In the genomic region with DNA sequence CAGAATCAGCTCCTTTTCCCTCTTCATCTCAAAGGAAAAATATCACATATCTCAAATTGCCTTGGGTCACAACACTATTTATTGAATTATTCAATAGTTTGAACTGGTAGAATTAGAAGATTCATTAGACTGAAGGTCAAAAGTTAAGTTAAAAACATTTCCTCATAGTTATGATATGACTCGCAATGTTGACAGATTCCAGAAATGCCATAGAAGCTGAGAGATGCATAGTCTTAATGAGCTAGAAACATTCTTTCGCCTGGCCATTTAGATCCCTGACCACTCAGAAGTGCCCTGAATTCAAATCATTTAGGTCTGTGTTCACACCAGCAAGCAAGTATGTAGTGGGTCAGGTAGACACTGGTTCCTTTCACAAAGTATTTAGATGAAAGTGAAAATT, we compare ENCODE assay signal across 13 cellular contexts. TPM values are rescaled to one million over a fixed set of nuclear protein-coding genes. Genes with fewer than 3 reads are reported as not detected.
A peak's percentile ranks its signal among the peaks of the same experiment; 100 is the strongest.
DNase-seq lines count a peak whose midpoint lies in the region; ATAC-seq and TF ChIP-seq lines count a peak whose summit lies in the region.
"Had no signal": no experiment of that assay in that cellular context is flagged by ENCODE, and none has a peak within 500 bp of the region (broad histone marks: within the 10 kb centered on the region; RNA-seq: fewer than 3 reads in every experiment).

No MANE protein-coding gene starts in this region.

- peak overlapping the region; percentile 7 for H3K4me2 ChIP-seq in fibroblast of lung (ENCODE audit: extremely low read depth, insufficient read depth, low read length)

- H3K36me3 ChIP-seq in fibroblast of lung (ENCODE audit: control insufficient read depth, insufficient read depth, low read length) (no peaks in the 10 kb centered on the region), WERI-Rb-1 (no peaks in the 10 kb centered on the region)

- H2AFZ ChIP-seq in fibroblast of lung (ENCODE audit: low read length) = no peak overlapping the region

- ATAC-seq in omental fat pad (ENCODE audit: low FRiP score) (peak; percentile 57), HG03045 (IDR thresholded peaks at IDR 0.05; ENCODE audit: unreplicated experiment) (no peak), HG03039 (IDR thresholded peaks at IDR 0.05; ENCODE audit: unreplicated experiment) (no peak)
- ATAC-seq: HCT116, Right ventricle myocardium inferior had no signal

- no peak overlapping the region for H3K27ac ChIP-seq in fibroblast of lung (ENCODE audit: insufficient read depth, low read length)
- no peak overlapping the region for H3K27ac ChIP-seq in WERI-Rb-1

- H3K9ac ChIP-seq in fibroblast of lung (ENCODE audit: insufficient read depth, low read length) = no peak overlapping the region

- DNase-seq in ELF-1 (ENCODE audit: low read depth, low spot score) (peak; percentile 8), RPMI7951 (ENCODE audit: low read depth) (peak; percentile 36), fibroblast of lung (ENCODE audit: low read depth in 2 of 2) (peak; percentile 21 to 84), omental fat pad (ENCODE audit: low spot score) (no peak), WERI-Rb-1 (no peak), NCI-H748 treated with DMSO at 0.1 percent for 48 hours (lab: John Stamatoyannopoulos, UW) (no peak)
- DNase-seq: activated CD4-positive, alpha-beta T cell treated with anti-CD3 and anti-CD28 coated beads, Interleukin-2, amount 10 ng/mL, durations not matched to agents 24 days and 14 days; DMS153; NCI-H1694 treated with DMSO at 0.1 percent for 48 hours had no signal

- H3K4me3 ChIP-seq in fibroblast of lung (replicated peaks in 1 of 4; ENCODE audit: control extremely low read depth in 1 of 4, insufficient read depth in 1 of 4, low read depth in 3 of 4, low read length in 4 of 4) (no peak overlapping the region), WERI-Rb-1 (ENCODE audit: low read depth, low read length) (no peak overlapping the region)

- H3K9me3 ChIP-seq in fibroblast of lung (ENCODE audit: control insufficient read depth, insufficient read depth, low read depth, low read length) = no peaks in the 10 kb centered on the region
- no peaks in the 10 kb centered on the region for H3K9me3 ChIP-seq in WERI-Rb-1 (ENCODE audit: severe bottlenecking)

- H4K20me1 ChIP-seq in fibroblast of lung (ENCODE audit: control insufficient read depth, extremely low read depth, insufficient read depth, low read length) = no peaks in the 10 kb centered on the region

- no peaks in the 10 kb centered on the region for H3K79me2 ChIP-seq in fibroblast of lung (ENCODE audit: control insufficient read depth, insufficient read depth, low read length)

- no peak for TF ChIP-seq CTCF in fibroblast of lung (conservative IDR thresholded peaks at IDR 0.05 in 1 of 2, IDR thresholded peaks at IDR 0.05 in 1 of 2; ENCODE audit: low read depth in 1 of 2, low read length in 2 of 2)
- TF ChIP-seq CTCF in omental fat pad (IDR thresholded peaks at IDR 0.05) = no peak
- no peak for TF ChIP-seq CTCF in WERI-Rb-1 (IDR thresholded peaks at IDR 0.05; ENCODE audit: low read depth, low read length)

- H3K4me1 ChIP-seq in fibroblast of lung (ENCODE audit: control insufficient read depth, extremely low read depth, insufficient read depth, low read length) = peaks cover 6% of the 10 kb centered on the region

- no peaks in the 10 kb centered on the region for H3K27me3 ChIP-seq in fibroblast of lung (ENCODE audit: control insufficient read depth, insufficient read depth, low read length)
- no peaks in the 10 kb centered on the region for H3K27me3 ChIP-seq in WERI-Rb-1 (ENCODE audit: insufficient read depth, low read depth, severe bottlenecking)

RNA-seq across cellular contexts. Expression of a gene that starts 44.4 kb away (rescaled TPM):
- total RNA-seq in RPMI7951 (2014; rRNA removed; shearing (Covaris generic)) = 0.88 and 1.3 TPM in 2 replicates
- total RNA-seq in fibroblast of lung = 5.9 and 16.2 TPM in 2 replicates
- 1.9 and 3.9 TPM in 2 replicates for polyA plus RNA-seq in fibroblast of lung
- 1.9 and 3.5 TPM in 2 replicates for polyA plus RNA-seq in fibroblast of lung (2012)
- 5.7 and 55.7 TPM in 2 replicates for polyA minus RNA-seq in fibroblast of lung (ENCODE audit: low replicate concordance)
- total RNA-seq in omental fat pad = 1 to 10 TPM; 1.1 to 3.2 (median 2.2) TPM
- total RNA-seq: activated CD4-positive, alpha-beta T cell treated with anti-CD3 and anti-CD28 coated beads, Interleukin-2, amount 10 ng/mL, durations not matched to agents 24 days and 14 days had no signal

Comparison
In these comparisons a context has a peak if more than half of its experiments do, and no peak if none do; other contexts are left out.
1. DNase-seq: peak in ELF-1 (single experiment), RPMI7951 (single experiment) and fibroblast of lung (2 of 2); none in omental fat pad (single experiment), WERI-Rb-1 (single experiment) and NCI-H748 treated with DMSO at 0.1 percent for 48 hours (single experiment).